ENCODE assay signal across 8 cellular contexts in genomic region chr2:61670591-61671503, GRCh38.
DNase-seq lines count a peak whose midpoint lies in the region; ATAC-seq and TF ChIP-seq lines count a peak whose summit lies in the region.

No MANE protein-coding gene starts in this region.

- no peak for TF ChIP-seq CTCF in mammary epithelial cell (conservative IDR thresholded peaks at IDR 0.05 in 1 of 2, IDR thresholded peaks at IDR 0.05 in 1 of 2; ENCODE audit: extremely low read depth in 1 of 2, insufficient read depth in 1 of 2, low read depth in 1 of 2, low read length in 2 of 2)

- no peaks in the 10 kb centered on the region for H3K27me3 ChIP-seq in mammary epithelial cell (ENCODE audit: insufficient read depth, low read length)

- peaks cover 6% of the 10 kb centered on the region for H3K9me3 ChIP-seq in mammary epithelial cell (replicated peaks; ENCODE audit: insufficient read depth, low read length)

- WGBS in mammary epithelial cell (ENCODE audit: low coverage, missing lambda C conversion rate): 48% methylated on average over 3 of the region's 3 CpGs

- intact Hi-C loops in mammary epithelial cell (cut with micrococcal nuclease): no loop called here

- H3K27ac ChIP-seq in mammary epithelial cell (ENCODE audit: insufficient read depth, low read depth, low read length): no peak overlapping the region

- no peak overlapping the region for H3K4me3 ChIP-seq in mammary epithelial cell (replicated peaks in 1 of 3; ENCODE audit: insufficient read depth in 1 of 3, low read depth in 2 of 3, low read length in 3 of 3)

- no peaks in the 10 kb centered on the region for H3K4me1 ChIP-seq in mammary epithelial cell (ENCODE audit: insufficient read depth, low read length)

- H4K20me1 ChIP-seq in mammary epithelial cell (ENCODE audit: insufficient read depth, low read length): no peaks in the 10 kb centered on the region

- H3K36me3 ChIP-seq in mammary epithelial cell (ENCODE audit: insufficient read depth, low read length): no peaks in the 10 kb centered on the region

- dilution Hi-C loops in mammary epithelial cell (cut with HindIII; ENCODE audit: low sequenced_read_pairs): no loop called here

- ATAC-seq in GM21528 (IDR thresholded peaks at IDR 0.05; ENCODE audit: low FRiP score, unreplicated experiment): peak; percentile 65
- ATAC-seq in left lobe of liver: peak; percentile 87

- no TSS peak for BruUV-seq in mammary epithelial cell (replicated peaks; lab: Mats Ljungman, UMichigan)

- in situ Hi-C loops in mammary epithelial cell (cut with MboI; ENCODE audit: low sequenced_read_pairs in 2 of 2): no loop called here

- no peaks in the 10 kb centered on the region for H3K79me2 ChIP-seq in mammary epithelial cell (ENCODE audit: insufficient read depth, low read length)

- CTCF ChIA-PET in mammary epithelial cell (lab: Charles Lee; ENCODE audit: low non-redundant PET): no interaction called here

- H2AFZ ChIP-seq in mammary epithelial cell (ENCODE audit: low read depth, low read length): peak overlapping the region; percentile 31

- DNase-seq in EL: peak; percentile 51
- peak; percentile 26 for DNase-seq in NCI-H2029 treated with DMSO at 0.1 percent for 48 hours (lab: John Stamatoyannopoulos, UW)
- no peak for DNase-seq in mammary epithelial cell
- DNase-seq in left lobe of liver (ENCODE audit: low spot score): peak; percentile 70
- peak; percentile 37 for DNase-seq in stromal cell of bone marrow (ENCODE audit: low read depth)
- no peak for DNase-seq in DMS153 treated with DMSO at 0.1 percent for 48 hours (lab: John Stamatoyannopoulos, UW; ENCODE audit: unreplicated experiment)
- no peak for DNase-seq in NCI-H82 treated with DMSO at 0.1 percent for 48 hours (lab: John Stamatoyannopoulos, UW; ENCODE audit: unreplicated experiment)

- peak overlapping the region; percentile 34 for H3K4me2 ChIP-seq in mammary epithelial cell (ENCODE audit: insufficient read depth, low read depth, low read length)

- H3K9ac ChIP-seq in mammary epithelial cell (ENCODE audit: insufficient read depth, low read length): no peak overlapping the region

Comparison
In these comparisons a context has a peak if more than half of its experiments do, and no peak if none do; other contexts are left out.
1. DNase-seq: peak in EL (single experiment), NCI-H2029 treated with DMSO at 0.1 percent for 48 hours (single experiment), left lobe of liver (single experiment) and stromal cell of bone marrow (single experiment); none in mammary epithelial cell (single experiment), DMS153 treated with DMSO at 0.1 percent for 48 hours (single experiment) and NCI-H82 treated with DMSO at 0.1 percent for 48 hours (single experiment).